15 cellular contexts compared by ENCODE assay signal in the genomic region with DNA sequence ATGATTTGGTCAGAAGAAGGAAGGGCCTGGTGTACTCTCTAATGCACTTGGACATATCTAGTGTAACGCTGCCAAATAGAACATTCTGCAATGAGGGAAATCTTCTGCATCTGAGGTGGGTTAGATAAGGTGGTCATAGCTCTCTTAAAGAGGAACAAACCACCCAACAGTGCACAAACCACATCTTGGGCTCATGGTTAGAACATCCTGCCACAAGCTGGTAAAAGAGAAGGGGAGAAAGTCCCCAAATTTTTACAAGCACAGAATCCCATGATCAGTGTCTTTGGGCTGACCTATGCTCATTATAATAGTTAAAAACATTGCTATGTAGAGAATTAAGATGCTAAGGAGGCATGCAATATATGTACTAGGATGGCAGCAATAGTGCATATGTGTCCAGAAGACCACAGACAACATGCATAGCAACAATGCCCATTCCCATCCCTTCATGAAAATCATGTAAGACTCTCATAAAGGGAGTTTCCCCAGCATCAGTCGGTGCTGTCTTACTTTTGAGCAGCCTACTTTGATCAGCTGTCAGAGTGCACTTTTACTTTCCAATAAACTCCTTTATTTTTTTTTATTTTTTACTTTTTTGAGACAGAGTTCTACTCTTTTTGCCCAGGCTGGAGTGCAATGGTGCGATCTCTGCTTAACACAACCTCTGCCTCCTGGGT.
DNase-seq lines count a peak whose midpoint lies in the region; ATAC-seq and TF ChIP-seq lines count a peak whose summit lies in the region.
"Had no signal": no experiment of that assay in that cellular context is flagged by ENCODE, and none has a peak within 500 bp of the region (broad histone marks: within the 10 kb centered on the region; RNA-seq: fewer than 3 reads in every experiment).

No MANE protein-coding gene starts in this region.

- H3K27me3 ChIP-seq in HL-60 (ENCODE audit: insufficient read depth, poor library complexity, severe bottlenecking) (no peaks in the 10 kb centered on the region), adrenal gland (no peaks in the 10 kb centered on the region)
- no peaks in the 10 kb centered on the region for H3K27me3 ChIP-seq in naive thymus-derived CD4-positive, alpha-beta T cell (ENCODE audit: control insufficient read depth in 2 of 2, insufficient read depth in 2 of 2, low read length in 2 of 2)
- H3K27me3 ChIP-seq: brain microvascular endothelial cell, suprapubic skin had no signal

- no peak overlapping the region for H3K27ac Mint-ChIP-seq in naive thymus-derived CD4-positive, alpha-beta T cell
- no peak overlapping the region for H3K27ac Mint-ChIP-seq in effector memory CD8-positive, alpha-beta T cell
- H3K27ac Mint-ChIP-seq: activated CD8-positive, alpha-beta memory T cell treated with anti-CD3 and anti-CD28 coated beads, Interleukin-2, amount 10 ng/mL, durations not matched to agents 7 days and 5 days had no signal

- CTCF ChIA-PET in naive thymus-derived CD4-positive, alpha-beta T cell (lab: Charles Lee) = no interaction called here

- peaks cover 0 to 9% (median 5%) of the 10 kb centered on the region in 7 donors for H3K4me1 Mint-ChIP-seq in naive thymus-derived CD4-positive, alpha-beta T cell
- no peaks in the 10 kb centered on the region for H3K4me1 Mint-ChIP-seq in effector memory CD8-positive, alpha-beta T cell (ENCODE audit: low read depth in 2 of 2)

- intact Hi-C loops in naive thymus-derived CD4-positive, alpha-beta T cell (cut with micrococcal nuclease) = no loop called here
- intact Hi-C loops in adrenal gland (cut with DNase I) = no loop called here

- WGBS in adrenal gland, 4 donors = 72 to 80% (median 78%) methylated on average over 3 of the region's 3 CpGs

- ATAC-seq in GM19043 (IDR thresholded peaks at IDR 0.05; ENCODE audit: low read depth, unreplicated experiment) (peak; percentile 74), HG02588 (IDR thresholded peaks at IDR 0.05; ENCODE audit: unreplicated experiment) (peak; percentile 44)
- peak; percentile 76 for ATAC-seq in naive thymus-derived CD4-positive, alpha-beta T cell
- ATAC-seq in effector memory CD8-positive, alpha-beta T cell (replicated peaks) = no peak
- ATAC-seq: activated CD8-positive, alpha-beta memory T cell treated with anti-CD3 and anti-CD28 coated beads, Interleukin-2, amount 10 ng/mL, durations not matched to agents 7 days and 5 days; HepG2 had no signal

- H3K36me3 ChIP-seq in naive thymus-derived CD4-positive, alpha-beta T cell (ENCODE audit: control insufficient read depth in 2 of 3, insufficient read depth in 3 of 3, low read length in 3 of 3) = no peaks in the 10 kb centered on the region
- H3K36me3 ChIP-seq in adrenal gland (replicated peaks in 1 of 2) = no peaks in the 10 kb centered on the region
- H3K36me3 ChIP-seq: brain microvascular endothelial cell, suprapubic skin had no signal

- peak in 1 of 2 experiments; percentile 78 for DNase-seq in HL-60 (ENCODE audit: low read depth in 1 of 2, low spot score in 1 of 2)
- DNase-seq in naive thymus-derived CD4-positive, alpha-beta T cell = peak in 1 of 9 donors; percentile 7
- no peak for DNase-seq in adrenal gland
- no peak for DNase-seq in effector memory CD8-positive, alpha-beta T cell
- no peak for DNase-seq in HK-2 (ENCODE audit: unreplicated experiment)
- DNase-seq: activated CD8-positive, alpha-beta memory T cell treated with anti-CD3 and anti-CD28 coated beads, Interleukin-2, amount 10 ng/mL, durations not matched to agents 7 days and 5 days; brain microvascular endothelial cell; kidney glomerular epithelial cell; NCI-H2171 treated with DMSO at 0.1 percent for 48 hours; nucleus accumbens; SW 1271 had no signal

- no peaks in the 10 kb centered on the region for H3K27me3 Mint-ChIP-seq in naive thymus-derived CD4-positive, alpha-beta T cell
- H3K27me3 Mint-ChIP-seq in effector memory CD8-positive, alpha-beta T cell = no peaks in the 10 kb centered on the region
- H3K27me3 Mint-ChIP-seq: activated CD8-positive, alpha-beta memory T cell treated with anti-CD3 and anti-CD28 coated beads, Interleukin-2, amount 10 ng/mL, durations not matched to agents 7 days and 5 days had no signal

- H3K4me1 ChIP-seq in naive thymus-derived CD4-positive, alpha-beta T cell (ENCODE audit: control insufficient read depth in 2 of 2, insufficient read depth in 2 of 2, low read length in 2 of 2) = no peaks in the 10 kb centered on the region
- no peaks in the 10 kb centered on the region for H3K4me1 ChIP-seq in adrenal gland (replicated peaks in 1 of 2)
- H3K4me1 ChIP-seq: suprapubic skin had no signal

- no peak overlapping the region for H3K4me3 Mint-ChIP-seq in naive thymus-derived CD4-positive, alpha-beta T cell
- H3K4me3 Mint-ChIP-seq in effector memory CD8-positive, alpha-beta T cell = no peak overlapping the region
- H3K4me3 Mint-ChIP-seq: activated CD8-positive, alpha-beta memory T cell treated with anti-CD3 and anti-CD28 coated beads, Interleukin-2, amount 10 ng/mL, durations not matched to agents 7 days and 5 days had no signal

- POLR2A ChIA-PET in naive thymus-derived CD4-positive, alpha-beta T cell (lab: Charles Lee) = no interaction called here

- H3K9me3 ChIP-seq in naive thymus-derived CD4-positive, alpha-beta T cell (ENCODE audit: control insufficient read depth in 2 of 3, low read length in 3 of 3) = no peaks in the 10 kb centered on the region
- no peaks in the 10 kb centered on the region for H3K9me3 ChIP-seq in adrenal gland (replicated peaks in 1 of 3)
- H3K9me3 ChIP-seq: suprapubic skin had no signal

- H3K4me3 ChIP-seq in HL-60 (replicated peaks; ENCODE audit: insufficient read depth, low read length) (no peak overlapping the region), adrenal gland (no peak overlapping the region)
- no peak overlapping the region for H3K4me3 ChIP-seq in naive thymus-derived CD4-positive, alpha-beta T cell (ENCODE audit: low read length)
- H3K4me3 ChIP-seq: suprapubic skin had no signal

- H3K27ac ChIP-seq in HL-60 (replicated peaks) (peak overlapping the region; percentile 57), adrenal gland (no peak overlapping the region)
- H3K27ac ChIP-seq in naive thymus-derived CD4-positive, alpha-beta T cell (ENCODE audit: low read depth, low read length) = no peak overlapping the region
- H3K27ac ChIP-seq: brain microvascular endothelial cell, suprapubic skin had no signal

- peaks cover 0 to 6% (median 0%) of the 10 kb centered on the region in 11 donors for H3K9me3 Mint-ChIP-seq in naive thymus-derived CD4-positive, alpha-beta T cell
- H3K9me3 Mint-ChIP-seq in effector memory CD8-positive, alpha-beta T cell = peaks cover 5 to 12% of the 10 kb centered on the region in 2 donors

- TF ChIP-seq CTCF in HL-60 (IDR thresholded peaks at IDR 0.05; ENCODE audit: insufficient read depth, low read length) = no peak
- TF ChIP-seq CTCF in adrenal gland (IDR thresholded peaks at IDR 0.05) = no peak

- TF ChIP-seq POLR2A in adrenal gland (IDR thresholded peaks at IDR 0.05) = no peak

- H3K36me3 Mint-ChIP-seq in naive thymus-derived CD4-positive, alpha-beta T cell = no peaks in the 10 kb centered on the region
- no peaks in the 10 kb centered on the region for H3K36me3 Mint-ChIP-seq in effector memory CD8-positive, alpha-beta T cell (ENCODE audit: insufficient read depth)
- H3K36me3 Mint-ChIP-seq: activated CD8-positive, alpha-beta memory T cell treated with anti-CD3 and anti-CD28 coated beads, Interleukin-2, amount 10 ng/mL, durations not matched to agents 7 days and 5 days had no signal
